ENCODE assay signal across 1 cellular context in the genomic region with DNA sequence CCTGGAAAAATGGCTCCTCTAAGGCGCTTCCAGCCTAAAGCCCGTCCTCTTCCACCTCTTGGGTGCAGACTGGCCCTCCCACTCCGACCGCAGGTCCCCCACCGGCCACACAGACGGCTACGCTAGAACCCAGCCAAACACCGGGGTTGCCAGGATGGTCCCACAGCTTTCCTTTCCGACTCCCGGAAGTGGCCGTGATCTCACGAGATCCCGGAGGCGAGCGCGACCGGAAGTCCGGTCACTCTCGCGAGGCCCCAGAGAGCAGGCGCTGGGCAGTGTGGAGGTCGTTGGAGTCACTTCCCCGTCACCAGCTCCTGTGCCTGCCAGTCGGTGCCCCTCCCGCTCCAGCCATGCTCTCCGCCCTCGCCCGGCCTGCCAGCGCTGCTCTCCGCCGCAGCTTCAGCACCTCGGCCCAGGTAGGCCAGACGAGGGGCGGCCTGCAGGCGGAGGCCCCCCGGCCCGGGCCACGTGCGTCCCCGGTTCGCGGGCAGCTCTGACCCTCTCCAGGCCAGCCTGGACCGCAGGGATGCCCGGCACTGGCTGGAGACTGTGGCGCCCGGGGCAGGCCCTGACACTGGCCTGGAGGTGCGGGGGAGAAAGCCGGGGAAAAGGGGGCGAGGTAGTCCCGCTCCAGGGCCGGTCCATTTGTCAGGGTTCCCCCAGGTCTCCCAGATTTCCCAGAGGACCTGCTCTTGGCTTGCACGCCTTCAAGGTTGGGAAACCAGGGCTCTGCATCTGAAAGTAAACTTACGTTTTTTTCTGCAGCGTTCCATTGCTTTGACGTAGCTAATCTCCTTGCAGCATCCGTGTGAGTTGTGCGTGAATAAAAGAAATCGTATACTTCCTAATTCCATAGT.
TF ChIP-seq lines count a peak whose summit lies in the region.

A gene with protein sequence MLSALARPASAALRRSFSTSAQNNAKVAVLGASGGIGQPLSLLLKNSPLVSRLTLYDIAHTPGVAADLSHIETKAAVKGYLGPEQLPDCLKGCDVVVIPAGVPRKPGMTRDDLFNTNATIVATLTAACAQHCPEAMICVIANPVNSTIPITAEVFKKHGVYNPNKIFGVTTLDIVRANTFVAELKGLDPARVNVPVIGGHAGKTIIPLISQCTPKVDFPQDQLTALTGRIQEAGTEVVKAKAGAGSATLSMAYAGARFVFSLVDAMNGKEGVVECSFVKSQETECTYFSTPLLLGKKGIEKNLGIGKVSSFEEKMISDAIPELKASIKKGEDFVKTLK (plus strand): TSS at position 296 of the 857 bp plus-strand sequence. CDS start 55 bp downstream, at position 351.
A gene with protein sequence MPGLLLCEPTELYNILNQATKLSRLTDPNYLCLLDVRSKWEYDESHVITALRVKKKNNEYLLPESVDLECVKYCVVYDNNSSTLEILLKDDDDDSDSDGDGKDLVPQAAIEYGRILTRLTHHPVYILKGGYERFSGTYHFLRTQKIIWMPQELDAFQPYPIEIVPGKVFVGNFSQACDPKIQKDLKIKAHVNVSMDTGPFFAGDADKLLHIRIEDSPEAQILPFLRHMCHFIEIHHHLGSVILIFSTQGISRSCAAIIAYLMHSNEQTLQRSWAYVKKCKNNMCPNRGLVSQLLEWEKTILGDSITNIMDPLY (minus strand): TSS at position 190 of the 857 bp plus-strand sequence. CDS start 17,477 bp downstream, outside the sequence.

TF ChIP-seq in HepG2, 621 proteins besides CTCF, POLR2A, EP300 and RAD21 (continued from another document and continues in another):
- TF ChIP-seq FOXA3 (CRISPR knock-in tag; IDR thresholded peaks at IDR 0.05) (no peak; the same call in 1 of the 2 replicates), RFXANK (CRISPR knock-in tag; IDR thresholded peaks at IDR 0.05) (0 out of 2 replicates have a peak, but pooled peaks have one; percentile 49), FIP1L1 (IDR thresholded peaks at IDR 0.05; ENCODE audit: borderline replicate concordance, insufficient read depth, low read depth, low read length) (no peak), GPN1 (CRISPR knock-in tag; IDR thresholded peaks at IDR 0.05; ENCODE audit: borderline replicate concordance) (no peak), SNAPC2 (CRISPR knock-in tag; IDR thresholded peaks at IDR 0.05) (no peak), ZNF552 (CRISPR knock-in tag; IDR thresholded peaks at IDR 0.05; ENCODE audit: borderline replicate concordance) (no peak), HNRNPH1 (optimal IDR thresholded peaks at IDR 0.05; ENCODE audit: low read depth, low read length) (no peak), PHF8 (CRISPR knock-in tag; IDR thresholded peaks at IDR 0.05) (peak; percentile 96), KLF11 (CRISPR knock-in tag; IDR thresholded peaks at IDR 0.05) (no peak), TCF12 (IDR thresholded peaks at IDR 0.05) (no peak), TCF12 (CRISPR knock-in tag; IDR thresholded peaks at IDR 0.05) (0 out of 2 replicates have a peak, but pooled peaks have one; percentile 53), PHB2 (IDR thresholded peaks at IDR 0.05; ENCODE audit: partially characterized antibody) (no peak), REL (CRISPR knock-in tag; conservative IDR thresholded peaks at IDR 0.05) (no peak), EEA1 (CRISPR knock-in tag; IDR thresholded peaks at IDR 0.05; ENCODE audit: borderline replicate concordance) (no peak), ZNF329 (CRISPR knock-in tag; IDR thresholded peaks at IDR 0.05; ENCODE audit: low read depth) (no peak), RARA (CRISPR knock-in tag; IDR thresholded peaks at IDR 0.05) (peak; percentile 34), NFYC (CRISPR knock-in tag; IDR thresholded peaks at IDR 0.05) (peak; percentile 51)
- TF ChIP-seq, protein P1, sequence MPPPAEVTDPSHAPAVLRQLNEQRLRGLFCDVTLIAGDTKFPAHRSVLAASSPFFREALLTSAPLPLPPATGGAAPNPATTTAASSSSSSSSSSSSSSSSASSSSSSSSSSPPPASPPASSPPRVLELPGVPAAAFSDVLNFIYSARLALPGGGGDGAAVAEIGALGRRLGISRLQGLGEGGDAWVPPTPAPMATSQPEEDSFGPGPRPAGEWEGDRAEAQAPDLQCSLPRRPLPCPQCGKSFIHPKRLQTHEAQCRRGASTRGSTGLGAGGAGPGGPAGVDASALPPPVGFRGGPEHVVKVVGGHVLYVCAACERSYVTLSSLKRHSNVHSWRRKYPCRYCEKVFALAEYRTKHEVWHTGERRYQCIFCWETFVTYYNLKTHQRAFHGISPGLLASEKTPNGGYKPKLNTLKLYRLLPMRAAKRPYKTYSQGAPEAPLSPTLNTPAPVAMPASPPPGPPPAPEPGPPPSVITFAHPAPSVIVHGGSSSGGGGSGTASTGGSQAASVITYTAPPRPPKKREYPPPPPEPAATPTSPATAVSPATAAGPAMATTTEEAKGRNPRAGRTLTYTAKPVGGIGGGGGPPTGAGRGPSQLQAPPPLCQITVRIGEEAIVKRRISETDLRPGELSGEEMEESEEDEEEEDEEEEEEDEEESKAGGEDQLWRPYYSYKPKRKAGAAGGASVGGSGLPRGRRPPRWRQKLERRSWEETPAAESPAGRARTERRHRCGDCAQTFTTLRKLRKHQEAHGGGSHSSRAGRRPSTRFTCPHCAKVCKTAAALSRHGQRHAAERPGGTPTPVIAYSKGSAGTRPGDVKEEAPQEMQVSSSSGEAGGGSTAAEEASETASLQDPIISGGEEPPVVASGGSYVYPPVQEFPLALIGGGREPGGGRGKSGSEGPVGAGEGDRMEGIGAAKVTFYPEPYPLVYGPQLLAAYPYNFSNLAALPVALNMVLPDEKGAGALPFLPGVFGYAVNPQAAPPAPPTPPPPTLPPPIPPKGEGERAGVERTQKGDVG (CRISPR knock-in tag; IDR thresholded peaks at IDR 0.05; ENCODE audit: borderline replicate concordance): no peak
- TF ChIP-seq, protein P2, sequence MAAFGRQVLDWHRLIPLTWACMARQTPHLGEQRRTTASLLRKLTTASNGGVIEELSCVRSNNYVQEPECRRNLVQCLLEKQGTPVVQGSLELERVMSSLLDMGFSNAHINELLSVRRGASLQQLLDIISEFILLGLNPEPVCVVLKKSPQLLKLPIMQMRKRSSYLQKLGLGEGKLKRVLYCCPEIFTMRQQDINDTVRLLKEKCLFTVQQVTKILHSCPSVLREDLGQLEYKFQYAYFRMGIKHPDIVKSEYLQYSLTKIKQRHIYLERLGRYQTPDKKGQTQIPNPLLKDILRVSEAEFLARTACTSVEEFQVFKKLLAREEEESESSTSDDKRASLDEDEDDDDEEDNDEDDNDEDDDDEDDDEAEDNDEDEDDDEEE (CRISPR knock-in tag; IDR thresholded peaks at IDR 0.05): no peak; the same call in none of the 2 replicates
- TF ChIP-seq, protein P3, sequence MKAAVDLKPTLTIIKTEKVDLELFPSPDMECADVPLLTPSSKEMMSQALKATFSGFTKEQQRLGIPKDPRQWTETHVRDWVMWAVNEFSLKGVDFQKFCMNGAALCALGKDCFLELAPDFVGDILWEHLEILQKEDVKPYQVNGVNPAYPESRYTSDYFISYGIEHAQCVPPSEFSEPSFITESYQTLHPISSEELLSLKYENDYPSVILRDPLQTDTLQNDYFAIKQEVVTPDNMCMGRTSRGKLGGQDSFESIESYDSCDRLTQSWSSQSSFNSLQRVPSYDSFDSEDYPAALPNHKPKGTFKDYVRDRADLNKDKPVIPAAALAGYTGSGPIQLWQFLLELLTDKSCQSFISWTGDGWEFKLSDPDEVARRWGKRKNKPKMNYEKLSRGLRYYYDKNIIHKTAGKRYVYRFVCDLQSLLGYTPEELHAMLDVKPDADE (CRISPR knock-in tag; IDR thresholded peaks at IDR 0.05): no peak
- TF ChIP-seq, protein P4, sequence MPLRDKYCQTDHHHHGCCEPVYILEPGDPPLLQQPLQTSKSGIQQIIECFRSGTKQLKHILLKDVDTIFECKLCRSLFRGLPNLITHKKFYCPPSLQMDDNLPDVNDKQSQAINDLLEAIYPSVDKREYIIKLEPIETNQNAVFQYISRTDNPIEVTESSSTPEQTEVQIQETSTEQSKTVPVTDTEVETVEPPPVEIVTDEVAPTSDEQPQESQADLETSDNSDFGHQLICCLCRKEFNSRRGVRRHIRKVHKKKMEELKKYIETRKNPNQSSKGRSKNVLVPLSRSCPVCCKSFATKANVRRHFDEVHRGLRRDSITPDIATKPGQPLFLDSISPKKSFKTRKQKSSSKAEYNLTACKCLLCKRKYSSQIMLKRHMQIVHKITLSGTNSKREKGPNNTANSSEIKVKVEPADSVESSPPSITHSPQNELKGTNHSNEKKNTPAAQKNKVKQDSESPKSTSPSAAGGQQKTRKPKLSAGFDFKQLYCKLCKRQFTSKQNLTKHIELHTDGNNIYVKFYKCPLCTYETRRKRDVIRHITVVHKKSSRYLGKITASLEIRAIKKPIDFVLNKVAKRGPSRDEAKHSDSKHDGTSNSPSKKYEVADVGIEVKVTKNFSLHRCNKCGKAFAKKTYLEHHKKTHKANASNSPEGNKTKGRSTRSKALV (CRISPR knock-in tag; IDR thresholded peaks at IDR 0.05): peak; percentile 84
- TF ChIP-seq, protein P5, sequence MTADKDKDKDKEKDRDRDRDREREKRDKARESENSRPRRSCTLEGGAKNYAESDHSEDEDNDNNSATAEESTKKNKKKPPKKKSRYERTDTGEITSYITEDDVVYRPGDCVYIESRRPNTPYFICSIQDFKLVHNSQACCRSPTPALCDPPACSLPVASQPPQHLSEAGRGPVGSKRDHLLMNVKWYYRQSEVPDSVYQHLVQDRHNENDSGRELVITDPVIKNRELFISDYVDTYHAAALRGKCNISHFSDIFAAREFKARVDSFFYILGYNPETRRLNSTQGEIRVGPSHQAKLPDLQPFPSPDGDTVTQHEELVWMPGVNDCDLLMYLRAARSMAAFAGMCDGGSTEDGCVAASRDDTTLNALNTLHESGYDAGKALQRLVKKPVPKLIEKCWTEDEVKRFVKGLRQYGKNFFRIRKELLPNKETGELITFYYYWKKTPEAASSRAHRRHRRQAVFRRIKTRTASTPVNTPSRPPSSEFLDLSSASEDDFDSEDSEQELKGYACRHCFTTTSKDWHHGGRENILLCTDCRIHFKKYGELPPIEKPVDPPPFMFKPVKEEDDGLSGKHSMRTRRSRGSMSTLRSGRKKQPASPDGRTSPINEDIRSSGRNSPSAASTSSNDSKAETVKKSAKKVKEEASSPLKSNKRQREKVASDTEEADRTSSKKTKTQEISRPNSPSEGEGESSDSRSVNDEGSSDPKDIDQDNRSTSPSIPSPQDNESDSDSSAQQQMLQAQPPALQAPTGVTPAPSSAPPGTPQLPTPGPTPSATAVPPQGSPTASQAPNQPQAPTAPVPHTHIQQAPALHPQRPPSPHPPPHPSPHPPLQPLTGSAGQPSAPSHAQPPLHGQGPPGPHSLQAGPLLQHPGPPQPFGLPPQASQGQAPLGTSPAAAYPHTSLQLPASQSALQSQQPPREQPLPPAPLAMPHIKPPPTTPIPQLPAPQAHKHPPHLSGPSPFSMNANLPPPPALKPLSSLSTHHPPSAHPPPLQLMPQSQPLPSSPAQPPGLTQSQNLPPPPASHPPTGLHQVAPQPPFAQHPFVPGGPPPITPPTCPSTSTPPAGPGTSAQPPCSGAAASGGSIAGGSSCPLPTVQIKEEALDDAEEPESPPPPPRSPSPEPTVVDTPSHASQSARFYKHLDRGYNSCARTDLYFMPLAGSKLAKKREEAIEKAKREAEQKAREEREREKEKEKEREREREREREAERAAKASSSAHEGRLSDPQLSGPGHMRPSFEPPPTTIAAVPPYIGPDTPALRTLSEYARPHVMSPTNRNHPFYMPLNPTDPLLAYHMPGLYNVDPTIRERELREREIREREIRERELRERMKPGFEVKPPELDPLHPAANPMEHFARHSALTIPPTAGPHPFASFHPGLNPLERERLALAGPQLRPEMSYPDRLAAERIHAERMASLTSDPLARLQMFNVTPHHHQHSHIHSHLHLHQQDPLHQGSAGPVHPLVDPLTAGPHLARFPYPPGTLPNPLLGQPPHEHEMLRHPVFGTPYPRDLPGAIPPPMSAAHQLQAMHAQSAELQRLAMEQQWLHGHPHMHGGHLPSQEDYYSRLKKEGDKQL (CRISPR knock-in tag; IDR thresholded peaks at IDR 0.05; ENCODE audit: low read depth): no peak
- TF ChIP-seq, protein P6, sequence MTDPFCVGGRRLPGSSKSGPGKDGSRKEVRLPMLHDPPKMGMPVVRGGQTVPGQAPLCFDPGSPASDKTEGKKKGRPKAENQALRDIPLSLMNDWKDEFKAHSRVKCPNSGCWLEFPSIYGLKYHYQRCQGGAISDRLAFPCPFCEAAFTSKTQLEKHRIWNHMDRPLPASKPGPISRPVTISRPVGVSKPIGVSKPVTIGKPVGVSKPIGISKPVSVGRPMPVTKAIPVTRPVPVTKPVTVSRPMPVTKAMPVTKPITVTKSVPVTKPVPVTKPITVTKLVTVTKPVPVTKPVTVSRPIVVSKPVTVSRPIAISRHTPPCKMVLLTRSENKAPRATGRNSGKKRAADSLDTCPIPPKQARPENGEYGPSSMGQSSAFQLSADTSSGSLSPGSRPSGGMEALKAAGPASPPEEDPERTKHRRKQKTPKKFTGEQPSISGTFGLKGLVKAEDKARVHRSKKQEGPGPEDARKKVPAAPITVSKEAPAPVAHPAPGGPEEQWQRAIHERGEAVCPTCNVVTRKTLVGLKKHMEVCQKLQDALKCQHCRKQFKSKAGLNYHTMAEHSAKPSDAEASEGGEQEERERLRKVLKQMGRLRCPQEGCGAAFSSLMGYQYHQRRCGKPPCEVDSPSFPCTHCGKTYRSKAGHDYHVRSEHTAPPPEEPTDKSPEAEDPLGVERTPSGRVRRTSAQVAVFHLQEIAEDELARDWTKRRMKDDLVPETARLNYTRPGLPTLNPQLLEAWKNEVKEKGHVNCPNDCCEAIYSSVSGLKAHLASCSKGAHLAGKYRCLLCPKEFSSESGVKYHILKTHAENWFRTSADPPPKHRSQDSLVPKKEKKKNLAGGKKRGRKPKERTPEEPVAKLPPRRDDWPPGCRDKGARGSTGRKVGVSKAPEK (CRISPR knock-in tag; IDR thresholded peaks at IDR 0.05; ENCODE audit: borderline replicate concordance): no peak
- TF ChIP-seq, protein P7, sequence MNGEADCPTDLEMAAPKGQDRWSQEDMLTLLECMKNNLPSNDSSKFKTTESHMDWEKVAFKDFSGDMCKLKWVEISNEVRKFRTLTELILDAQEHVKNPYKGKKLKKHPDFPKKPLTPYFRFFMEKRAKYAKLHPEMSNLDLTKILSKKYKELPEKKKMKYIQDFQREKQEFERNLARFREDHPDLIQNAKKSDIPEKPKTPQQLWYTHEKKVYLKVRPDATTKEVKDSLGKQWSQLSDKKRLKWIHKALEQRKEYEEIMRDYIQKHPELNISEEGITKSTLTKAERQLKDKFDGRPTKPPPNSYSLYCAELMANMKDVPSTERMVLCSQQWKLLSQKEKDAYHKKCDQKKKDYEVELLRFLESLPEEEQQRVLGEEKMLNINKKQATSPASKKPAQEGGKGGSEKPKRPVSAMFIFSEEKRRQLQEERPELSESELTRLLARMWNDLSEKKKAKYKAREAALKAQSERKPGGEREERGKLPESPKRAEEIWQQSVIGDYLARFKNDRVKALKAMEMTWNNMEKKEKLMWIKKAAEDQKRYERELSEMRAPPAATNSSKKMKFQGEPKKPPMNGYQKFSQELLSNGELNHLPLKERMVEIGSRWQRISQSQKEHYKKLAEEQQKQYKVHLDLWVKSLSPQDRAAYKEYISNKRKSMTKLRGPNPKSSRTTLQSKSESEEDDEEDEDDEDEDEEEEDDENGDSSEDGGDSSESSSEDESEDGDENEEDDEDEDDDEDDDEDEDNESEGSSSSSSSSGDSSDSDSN (CRISPR knock-in tag; IDR thresholded peaks at IDR 0.05): peak; percentile 85
